ENCODE assay signal across 27 cellular contexts in the genomic region with DNA sequence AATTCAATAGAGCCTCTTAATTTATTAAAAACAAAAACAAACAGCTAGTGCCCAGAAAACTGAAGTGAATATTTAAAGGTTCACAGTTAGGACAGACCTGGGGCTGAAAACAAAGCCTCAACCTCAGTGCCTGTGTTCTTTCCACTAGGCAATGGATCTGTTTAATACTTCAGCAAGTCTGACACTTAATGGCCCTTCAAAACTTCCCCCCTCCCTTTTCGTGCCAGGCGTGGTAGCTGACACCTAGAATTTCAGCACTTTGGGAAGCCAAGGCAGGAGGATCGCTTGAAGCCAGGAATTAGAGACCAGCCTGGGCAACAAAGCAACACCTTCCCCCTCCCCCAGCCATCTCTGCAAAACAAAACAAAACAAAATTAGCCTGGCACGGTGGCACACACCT. TPM values are rescaled to one million over a fixed set of nuclear protein-coding genes. Genes with fewer than 3 reads are reported as not detected.
"Had no signal": no experiment of that assay in that cellular context is flagged by ENCODE, and none has a peak within 500 bp of the region (broad histone marks: within the 10 kb centered on the region; RNA-seq: fewer than 3 reads in every experiment).

No MANE protein-coding gene starts in this region.

- H3K27ac ChIP-seq: coronary artery, epithelial cell of prostate, heart left ventricle, neutrophil, pancreas, right lobe of liver, VCaP had no signal

- H3K27me3 ChIP-seq: breast epithelium, heart left ventricle, neutrophil, pancreas, right lobe of liver had no signal

- DNase-seq: activated CD4-positive, alpha-beta T cell treated with anti-CD3 and anti-CD28 coated beads for 1 hour; activated CD4-positive, alpha-beta T cell treated with anti-CD3 and anti-CD28 coated beads, Interleukin-2, amount 50 U/mL, for 1 hour; activated CD8-positive, alpha-beta T cell treated with anti-CD3 and anti-CD28 coated beads, Interleukin-2, amount 10 ng/mL, durations not matched to agents 7 days and 5 days; heart left ventricle; left cardiac atrium; naive thymus-derived CD8-positive, alpha-beta T cell; pancreas; right lobe of liver; stimulated activated CD4-positive, alpha-beta T cell treated with anti-CD3 and anti-CD28 coated beads, Interleukin-15, amount 100 ng/mL, for 24 hours; stimulated activated naive CD4-positive, alpha-beta T cell; T-cell; trophoblast cell had no signal

- H3K9me3 ChIP-seq: breast epithelium, heart left ventricle, neutrophil, pancreas, right lobe of liver had no signal

- H3K27ac Mint-ChIP-seq: activated CD8-positive, alpha-beta T cell treated with anti-CD3 and anti-CD28 coated beads, Interleukin-2, amount 10 ng/mL, durations not matched to agents 7 days and 5 days; activated naive CD8-positive, alpha-beta T cell; naive thymus-derived CD8-positive, alpha-beta T cell; T-cell; T-helper 2 cell treated with Interferon-gamma antibody and Interleukin-4, amounts not matched to agents 5 μg/mL and 100 μg/mL, for 36 hours had no signal

- ATAC-seq: activated CD8-positive, alpha-beta T cell treated with anti-CD3 and anti-CD28 coated beads, Interleukin-2, amount 10 ng/mL, durations not matched to agents 7 days and 5 days; heart left ventricle; left cardiac atrium; naive thymus-derived CD8-positive, alpha-beta T cell; pancreas; right lobe of liver; SK-N-SH treated with all-trans-retinoic acid at 6 μM for 48 hours; T-cell had no signal

- H3K27me3 Mint-ChIP-seq: activated naive CD8-positive, alpha-beta T cell; naive thymus-derived CD8-positive, alpha-beta T cell; T-cell had no signal

- H3K36me3 ChIP-seq: breast epithelium, heart left ventricle, neutrophil, pancreas, right lobe of liver had no signal

- H3K4me3 ChIP-seq: breast epithelium, coronary artery, heart left ventricle, pancreas, right lobe of liver had no signal

- H3K4me3 Mint-ChIP-seq: activated CD8-positive, alpha-beta T cell treated with anti-CD3 and anti-CD28 coated beads, Interleukin-2, amount 10 ng/mL, durations not matched to agents 7 days and 5 days; activated naive CD8-positive, alpha-beta T cell; naive thymus-derived CD8-positive, alpha-beta T cell; T-cell; T-helper 2 cell treated with Interferon-gamma antibody and Interleukin-4, amounts not matched to agents 5 μg/mL and 100 μg/mL, for 36 hours had no signal

- H3K9me3 Mint-ChIP-seq: naive thymus-derived CD8-positive, alpha-beta T cell; T-cell; T-helper 2 cell treated with Interferon-gamma antibody and Interleukin-4, amounts not matched to agents 5 μg/mL and 100 μg/mL, for 36 hours had no signal

- H3K4me1 ChIP-seq: pancreas, right lobe of liver had no signal

- H3K4me1 Mint-ChIP-seq: T-cell had no signal

RNA-seq across cellular contexts. Expression of gene IFNK, which starts 54.5 kb away (rescaled TPM):
- total RNA-seq: activated CD8-positive, alpha-beta T cell treated with anti-CD3 and anti-CD28 coated beads, Interleukin-2, amount 10 ng/mL, durations not matched to agents 7 days and 5 days; breast epithelium; fibroblast of villous mesenchyme; heart left ventricle; left cardiac atrium; lower leg skin; mesenteric fat pad; mucosa of gallbladder; naive thymus-derived CD8-positive, alpha-beta T cell; pancreas; pulmonary artery endothelial cell; right lobe of liver; subcutaneous adipose tissue; T-cell had no signal
- polyA plus RNA-seq: heart left ventricle; naive thymus-derived CD8-positive, alpha-beta T cell; pancreas; small intestine had no signal
